Comparison of ENCODE assay signal across 1 cellular context in the genomic region with DNA sequence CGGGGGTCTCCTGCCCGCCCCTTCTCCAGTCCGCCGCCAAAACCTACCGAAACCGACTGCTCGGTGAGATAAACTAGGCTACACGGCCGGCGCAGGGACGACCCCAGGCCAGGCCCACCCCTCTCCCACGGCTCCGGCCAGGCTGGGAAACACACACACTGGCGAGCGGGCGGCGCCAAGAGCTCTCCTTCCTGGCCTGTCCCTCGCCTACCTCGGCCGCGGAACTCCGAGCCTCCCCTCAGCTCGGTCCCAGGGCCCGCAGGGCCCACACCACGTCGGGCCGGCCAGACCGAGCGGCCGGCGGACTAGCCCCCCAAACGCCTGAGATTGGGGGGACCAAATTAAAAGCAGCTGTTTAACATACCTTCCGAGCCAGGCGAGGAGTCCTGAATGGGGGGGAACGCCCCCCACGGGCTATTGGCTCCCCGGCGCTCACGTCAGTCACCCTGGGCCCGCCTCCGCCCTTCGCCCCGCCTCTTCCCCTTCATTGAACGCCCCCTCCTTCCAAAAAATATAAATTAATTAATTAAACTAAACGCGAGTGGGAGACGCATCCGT.
TF ChIP-seq lines count a peak whose summit lies in the region.

No MANE protein-coding gene starts in this region.

TF ChIP-seq in HepG2, 621 proteins besides CTCF, POLR2A, EP300 and RAD21 (continues in another document):
- TF ChIP-seq ZNF546 (CRISPR knock-in tag; conservative IDR thresholded peaks at IDR 0.05) = no peak
- TF ChIP-seq SRY (CRISPR knock-in tag; IDR thresholded peaks at IDR 0.05) = 0 out of 2 replicates have a peak, but pooled peaks have one; percentile 52
- TF ChIP-seq ZNF775 (CRISPR knock-in tag; IDR thresholded peaks at IDR 0.05; ENCODE audit: borderline replicate concordance) = no peak
- no peak for TF ChIP-seq RXRB (CRISPR knock-in tag; IDR thresholded peaks at IDR 0.05; ENCODE audit: borderline replicate concordance)
- TF ChIP-seq CENPT (CRISPR knock-in tag; IDR thresholded peaks at IDR 0.05; ENCODE audit: low read depth) = no peak
- no peak for TF ChIP-seq ZBTB42 (CRISPR knock-in tag; IDR thresholded peaks at IDR 0.05)
- TF ChIP-seq, protein P1, sequence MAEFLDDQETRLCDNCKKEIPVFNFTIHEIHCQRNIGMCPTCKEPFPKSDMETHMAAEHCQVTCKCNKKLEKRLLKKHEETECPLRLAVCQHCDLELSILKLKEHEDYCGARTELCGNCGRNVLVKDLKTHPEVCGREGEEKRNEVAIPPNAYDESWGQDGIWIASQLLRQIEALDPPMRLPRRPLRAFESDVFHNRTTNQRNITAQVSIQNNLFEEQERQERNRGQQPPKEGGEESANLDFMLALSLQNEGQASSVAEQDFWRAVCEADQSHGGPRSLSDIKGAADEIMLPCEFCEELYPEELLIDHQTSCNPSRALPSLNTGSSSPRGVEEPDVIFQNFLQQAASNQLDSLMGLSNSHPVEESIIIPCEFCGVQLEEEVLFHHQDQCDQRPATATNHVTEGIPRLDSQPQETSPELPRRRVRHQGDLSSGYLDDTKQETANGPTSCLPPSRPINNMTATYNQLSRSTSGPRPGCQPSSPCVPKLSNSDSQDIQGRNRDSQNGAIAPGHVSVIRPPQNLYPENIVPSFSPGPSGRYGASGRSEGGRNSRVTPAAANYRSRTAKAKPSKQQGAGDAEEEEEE (CRISPR knock-in tag; IDR thresholded peaks at IDR 0.05; ENCODE audit: borderline replicate concordance) = no peak
- TF ChIP-seq ARNT (IDR thresholded peaks at IDR 0.05) = no peak
- TF ChIP-seq MTERF4 (CRISPR knock-in tag; IDR thresholded peaks at IDR 0.05) = no peak
- no peak for TF ChIP-seq BCLAF1 (IDR thresholded peaks at IDR 0.05)
- no peak for TF ChIP-seq XBP1 (CRISPR knock-in tag; IDR thresholded peaks at IDR 0.05)
- TF ChIP-seq FOXP1 (IDR thresholded peaks at IDR 0.05) = no peak
- TF ChIP-seq FOXP1 (CRISPR knock-in tag; IDR thresholded peaks at IDR 0.05) = no peak
- TF ChIP-seq ERF (CRISPR knock-in tag; IDR thresholded peaks at IDR 0.05) = 0 out of 2 replicates have a peak, but pooled peaks have one; percentile 13
- no peak for TF ChIP-seq SALL1 (CRISPR knock-in tag; IDR thresholded peaks at IDR 0.05)
- TF ChIP-seq KDM3A (CRISPR knock-in tag; IDR thresholded peaks at IDR 0.05; ENCODE audit: low read depth) = no peak
- no peak for TF ChIP-seq HMGA1 (CRISPR knock-in tag; conservative IDR thresholded peaks at IDR 0.05)
- TF ChIP-seq ZNF329 (CRISPR knock-in tag; IDR thresholded peaks at IDR 0.05; ENCODE audit: low read depth) = no peak
- TF ChIP-seq, protein P2, sequence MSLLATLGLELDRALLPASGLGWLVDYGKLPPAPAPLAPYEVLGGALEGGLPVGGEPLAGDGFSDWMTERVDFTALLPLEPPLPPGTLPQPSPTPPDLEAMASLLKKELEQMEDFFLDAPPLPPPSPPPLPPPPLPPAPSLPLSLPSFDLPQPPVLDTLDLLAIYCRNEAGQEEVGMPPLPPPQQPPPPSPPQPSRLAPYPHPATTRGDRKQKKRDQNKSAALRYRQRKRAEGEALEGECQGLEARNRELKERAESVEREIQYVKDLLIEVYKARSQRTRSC (CRISPR knock-in tag; IDR thresholded peaks at IDR 0.05; ENCODE audit: low read depth) = no peak
- TF ChIP-seq NFYB (CRISPR knock-in tag; IDR thresholded peaks at IDR 0.05) = peak; percentile 75
- no peak for TF ChIP-seq FOXA1 (IDR thresholded peaks at IDR 0.05)
- no peak for TF ChIP-seq FOXA1 (CRISPR knock-in tag; IDR thresholded peaks at IDR 0.05)
- no peak for TF ChIP-seq CBX5 (CRISPR knock-in tag; IDR thresholded peaks at IDR 0.05; ENCODE audit: borderline replicate concordance)
- no peak for TF ChIP-seq MXD3 (CRISPR knock-in tag; IDR thresholded peaks at IDR 0.05)
- TF ChIP-seq KLF15 (CRISPR knock-in tag; IDR thresholded peaks at IDR 0.05; ENCODE audit: borderline replicate concordance) = 0 out of 2 replicates have a peak, but pooled peaks have one; percentile 52
- TF ChIP-seq, protein P3, sequence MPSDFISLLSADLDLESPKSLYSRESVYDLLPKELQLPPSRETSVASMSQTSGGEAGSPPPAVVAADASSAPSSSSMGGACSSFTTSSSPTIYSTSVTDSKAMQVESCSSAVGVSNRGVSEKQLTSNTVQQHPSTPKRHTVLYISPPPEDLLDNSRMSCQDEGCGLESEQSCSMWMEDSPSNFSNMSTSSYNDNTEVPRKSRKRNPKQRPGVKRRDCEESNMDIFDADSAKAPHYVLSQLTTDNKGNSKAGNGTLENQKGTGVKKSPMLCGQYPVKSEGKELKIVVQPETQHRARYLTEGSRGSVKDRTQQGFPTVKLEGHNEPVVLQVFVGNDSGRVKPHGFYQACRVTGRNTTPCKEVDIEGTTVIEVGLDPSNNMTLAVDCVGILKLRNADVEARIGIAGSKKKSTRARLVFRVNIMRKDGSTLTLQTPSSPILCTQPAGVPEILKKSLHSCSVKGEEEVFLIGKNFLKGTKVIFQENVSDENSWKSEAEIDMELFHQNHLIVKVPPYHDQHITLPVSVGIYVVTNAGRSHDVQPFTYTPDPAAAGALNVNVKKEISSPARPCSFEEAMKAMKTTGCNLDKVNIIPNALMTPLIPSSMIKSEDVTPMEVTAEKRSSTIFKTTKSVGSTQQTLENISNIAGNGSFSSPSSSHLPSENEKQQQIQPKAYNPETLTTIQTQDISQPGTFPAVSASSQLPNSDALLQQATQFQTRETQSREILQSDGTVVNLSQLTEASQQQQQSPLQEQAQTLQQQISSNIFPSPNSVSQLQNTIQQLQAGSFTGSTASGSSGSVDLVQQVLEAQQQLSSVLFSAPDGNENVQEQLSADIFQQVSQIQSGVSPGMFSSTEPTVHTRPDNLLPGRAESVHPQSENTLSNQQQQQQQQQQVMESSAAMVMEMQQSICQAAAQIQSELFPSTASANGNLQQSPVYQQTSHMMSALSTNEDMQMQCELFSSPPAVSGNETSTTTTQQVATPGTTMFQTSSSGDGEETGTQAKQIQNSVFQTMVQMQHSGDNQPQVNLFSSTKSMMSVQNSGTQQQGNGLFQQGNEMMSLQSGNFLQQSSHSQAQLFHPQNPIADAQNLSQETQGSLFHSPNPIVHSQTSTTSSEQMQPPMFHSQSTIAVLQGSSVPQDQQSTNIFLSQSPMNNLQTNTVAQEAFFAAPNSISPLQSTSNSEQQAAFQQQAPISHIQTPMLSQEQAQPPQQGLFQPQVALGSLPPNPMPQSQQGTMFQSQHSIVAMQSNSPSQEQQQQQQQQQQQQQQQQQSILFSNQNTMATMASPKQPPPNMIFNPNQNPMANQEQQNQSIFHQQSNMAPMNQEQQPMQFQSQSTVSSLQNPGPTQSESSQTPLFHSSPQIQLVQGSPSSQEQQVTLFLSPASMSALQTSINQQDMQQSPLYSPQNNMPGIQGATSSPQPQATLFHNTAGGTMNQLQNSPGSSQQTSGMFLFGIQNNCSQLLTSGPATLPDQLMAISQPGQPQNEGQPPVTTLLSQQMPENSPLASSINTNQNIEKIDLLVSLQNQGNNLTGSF (CRISPR knock-in tag; IDR thresholded peaks at IDR 0.05) = no peak
- no peak for TF ChIP-seq ARNT2 (CRISPR knock-in tag; IDR thresholded peaks at IDR 0.05; ENCODE audit: low read depth)
- 0 out of 2 replicates have a peak, but pooled peaks have one; percentile 24 for TF ChIP-seq BCL6 (CRISPR knock-in tag; IDR thresholded peaks at IDR 0.05)
- TF ChIP-seq FOXM1 (CRISPR knock-in tag; IDR thresholded peaks at IDR 0.05) = no peak
- no peak for TF ChIP-seq IKZF4 (CRISPR knock-in tag; IDR thresholded peaks at IDR 0.05; ENCODE audit: borderline replicate concordance, low read depth, not compliant biosample characterization)
- TF ChIP-seq ZNF468 (CRISPR knock-in tag; IDR thresholded peaks at IDR 0.05) = no peak
- no peak for TF ChIP-seq ZNF503 (CRISPR knock-in tag; IDR thresholded peaks at IDR 0.05)
- no peak for TF ChIP-seq JUNB (CRISPR knock-in tag; IDR thresholded peaks at IDR 0.05; ENCODE audit: borderline replicate concordance)
- peak; percentile 12 for TF ChIP-seq TAF1 (CRISPR knock-in tag; IDR thresholded peaks at IDR 0.05)
- TF ChIP-seq ZNF350 (CRISPR knock-in tag; IDR thresholded peaks at IDR 0.05; ENCODE audit: borderline replicate concordance, low read depth) = no peak
- no peak for TF ChIP-seq ZNF234 (CRISPR knock-in tag; conservative IDR thresholded peaks at IDR 0.05)
- peak; percentile 35; the same call in 1 of the 2 replicates for TF ChIP-seq ZFY (CRISPR knock-in tag; IDR thresholded peaks at IDR 0.05)
- TF ChIP-seq, protein P4, sequence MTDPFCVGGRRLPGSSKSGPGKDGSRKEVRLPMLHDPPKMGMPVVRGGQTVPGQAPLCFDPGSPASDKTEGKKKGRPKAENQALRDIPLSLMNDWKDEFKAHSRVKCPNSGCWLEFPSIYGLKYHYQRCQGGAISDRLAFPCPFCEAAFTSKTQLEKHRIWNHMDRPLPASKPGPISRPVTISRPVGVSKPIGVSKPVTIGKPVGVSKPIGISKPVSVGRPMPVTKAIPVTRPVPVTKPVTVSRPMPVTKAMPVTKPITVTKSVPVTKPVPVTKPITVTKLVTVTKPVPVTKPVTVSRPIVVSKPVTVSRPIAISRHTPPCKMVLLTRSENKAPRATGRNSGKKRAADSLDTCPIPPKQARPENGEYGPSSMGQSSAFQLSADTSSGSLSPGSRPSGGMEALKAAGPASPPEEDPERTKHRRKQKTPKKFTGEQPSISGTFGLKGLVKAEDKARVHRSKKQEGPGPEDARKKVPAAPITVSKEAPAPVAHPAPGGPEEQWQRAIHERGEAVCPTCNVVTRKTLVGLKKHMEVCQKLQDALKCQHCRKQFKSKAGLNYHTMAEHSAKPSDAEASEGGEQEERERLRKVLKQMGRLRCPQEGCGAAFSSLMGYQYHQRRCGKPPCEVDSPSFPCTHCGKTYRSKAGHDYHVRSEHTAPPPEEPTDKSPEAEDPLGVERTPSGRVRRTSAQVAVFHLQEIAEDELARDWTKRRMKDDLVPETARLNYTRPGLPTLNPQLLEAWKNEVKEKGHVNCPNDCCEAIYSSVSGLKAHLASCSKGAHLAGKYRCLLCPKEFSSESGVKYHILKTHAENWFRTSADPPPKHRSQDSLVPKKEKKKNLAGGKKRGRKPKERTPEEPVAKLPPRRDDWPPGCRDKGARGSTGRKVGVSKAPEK (CRISPR knock-in tag; IDR thresholded peaks at IDR 0.05; ENCODE audit: borderline replicate concordance) = 0 out of 2 replicates have a peak, but pooled peaks have one; percentile 7
- TF ChIP-seq MYPOP (CRISPR knock-in tag; IDR thresholded peaks at IDR 0.05) = peak; percentile 34; the same call in 1 of the 2 replicates
- TF ChIP-seq ZNF781 (CRISPR knock-in tag; IDR thresholded peaks at IDR 0.05; ENCODE audit: borderline replicate concordance, not compliant biosample characterization) = peak; percentile 61
- no peak for TF ChIP-seq PAWR (CRISPR knock-in tag; IDR thresholded peaks at IDR 0.05; ENCODE audit: borderline replicate concordance)
- no peak for TF ChIP-seq STAG1 (CRISPR knock-in tag; IDR thresholded peaks at IDR 0.05)
- TF ChIP-seq RFX3 (CRISPR knock-in tag; IDR thresholded peaks at IDR 0.05) = no peak
- TF ChIP-seq TGIF2 (CRISPR knock-in tag; IDR thresholded peaks at IDR 0.05) = no peak
- TF ChIP-seq THYN1 (CRISPR knock-in tag; IDR thresholded peaks at IDR 0.05; ENCODE audit: borderline replicate concordance, low read depth) = no peak
- peak; percentile 83 for TF ChIP-seq PHF8 (CRISPR knock-in tag; IDR thresholded peaks at IDR 0.05)
- TF ChIP-seq GZF1 (CRISPR knock-in tag; IDR thresholded peaks at IDR 0.05) = 0 out of 2 replicates have a peak, but pooled peaks have one; percentile 40
- TF ChIP-seq ZNF326 (CRISPR knock-in tag; IDR thresholded peaks at IDR 0.05; ENCODE audit: borderline replicate concordance) = no peak
